ENCODE assay signal across 14 cellular contexts in the genomic region with DNA sequence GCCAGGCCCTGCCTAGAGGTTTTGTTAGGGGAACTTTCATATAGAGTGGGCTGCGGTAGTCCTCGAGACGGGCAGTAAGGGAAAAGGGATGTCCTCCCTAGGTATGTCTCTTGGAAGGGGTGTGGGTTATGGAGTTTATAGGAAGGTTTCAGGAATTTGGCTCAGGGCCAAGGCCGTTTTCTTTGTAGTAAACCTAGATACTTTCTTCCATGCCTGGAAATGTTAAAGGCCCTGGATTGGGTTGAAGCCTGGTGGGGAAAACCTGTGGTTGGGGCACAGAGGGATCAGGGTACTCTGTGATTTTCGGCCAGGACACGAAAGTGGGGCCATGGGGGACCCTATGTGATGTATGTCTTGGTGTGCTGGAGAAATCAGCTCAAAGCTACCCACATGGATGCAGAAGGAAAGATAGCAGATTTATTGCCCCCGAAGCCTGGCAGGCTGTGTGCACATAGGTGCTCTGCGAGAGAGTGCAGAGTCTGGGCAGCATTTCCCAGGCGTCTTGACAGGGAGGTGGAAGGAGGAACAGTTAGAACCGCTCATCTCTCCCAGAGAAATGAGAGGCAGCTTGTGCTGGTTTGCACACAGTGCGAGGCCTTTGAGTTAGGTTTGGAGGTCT. TPM values are rescaled to one million over a fixed set of nuclear protein-coding genes. Genes with fewer than 3 reads are reported as not detected.
DNase-seq lines count a peak whose midpoint lies in the region; ATAC-seq and TF ChIP-seq lines count a peak whose summit lies in the region.
"Had no signal": no experiment of that assay in that cellular context is flagged by ENCODE, and none has a peak within 500 bp of the region (broad histone marks: within the 10 kb centered on the region; RNA-seq: fewer than 3 reads in every experiment).

No MANE protein-coding gene starts in this region.

- H3K27ac ChIP-seq in SJCRH30, result no peak overlapping the region
- H3K27ac ChIP-seq: esophagus squamous epithelium, HL-60 had no signal

- intact Hi-C loops in activated T-helper 1 cell treated with anti-CD3 and anti-CD28 coated beads, Interleukin-12 subunit alpha, Interleukin-12 subunit beta, Interleukin-2, Interleukin-4 antibody, amounts not matched to agents 30 ng/mL and 10 ng/mL and 1 ng/mL, durations not matched to agents 14 hours and 24 hours and 36 hours (cut with micrococcal nuclease), result loop anchor here (10.0 kb wide), 1 partner anchor 538 kb away; no protein-coding TSS in a partner anchor
- intact Hi-C loops in natural killer cell (cut with micrococcal nuclease), result loop anchor here (5.0 kb wide), 1 partner anchor 175 kb away; a partner anchor contains a TSS

- no peak for ATAC-seq in natural killer cell

- peaks cover 19% of the 10 kb centered on the region for H3K4me1 Mint-ChIP-seq in T-helper 2 cell treated with Interferon-gamma antibody and Interleukin-4, amounts not matched to agents 5 μg/mL and 100 μg/mL, for 36 hours (ENCODE audit: low read depth)
- peaks cover 25% of the 10 kb centered on the region for H3K4me1 Mint-ChIP-seq in activated T-helper 1 cell treated with anti-CD3 and anti-CD28 coated beads, Interleukin-12 subunit alpha, Interleukin-12 subunit beta, Interleukin-2, Interleukin-4 antibody, amounts not matched to agents 30 ng/mL and 10 ng/mL and 1 ng/mL, durations not matched to agents 14 hours and 24 hours and 36 hours (ENCODE audit: low read depth)
- H3K4me1 Mint-ChIP-seq in natural killer cell, result peaks cover 43 to 58% of the 10 kb centered on the region in 2 donors

- no peaks in the 10 kb centered on the region for H3K9me3 ChIP-seq in SJCRH30 (replicated peaks)
- H3K9me3 ChIP-seq: esophagus squamous epithelium, MG63 had no signal

- no peaks in the 10 kb centered on the region for H3K27me3 Mint-ChIP-seq in T-helper 2 cell treated with Interferon-gamma antibody and Interleukin-4, amounts not matched to agents 5 μg/mL and 100 μg/mL, for 36 hours (ENCODE audit: low read depth)
- H3K27me3 Mint-ChIP-seq in activated T-helper 1 cell treated with anti-CD3 and anti-CD28 coated beads, Interleukin-12 subunit alpha, Interleukin-12 subunit beta, Interleukin-2, Interleukin-4 antibody, amounts not matched to agents 30 ng/mL and 10 ng/mL and 1 ng/mL, durations not matched to agents 14 hours and 24 hours and 36 hours (ENCODE audit: insufficient read depth), result no peaks in the 10 kb centered on the region
- H3K27me3 Mint-ChIP-seq in natural killer cell (ENCODE audit: low read depth in 2 of 2), result no peaks in the 10 kb centered on the region

- H3K4me3 ChIP-seq in H7 (ENCODE audit: insufficient read depth, low read depth, low read length) (no peak overlapping the region), SJCRH30 (no peak overlapping the region)

- H3K9me3 Mint-ChIP-seq in T-helper 2 cell treated with Interferon-gamma antibody and Interleukin-4, amounts not matched to agents 5 μg/mL and 100 μg/mL, for 36 hours, result no peaks in the 10 kb centered on the region
- H3K9me3 Mint-ChIP-seq in activated T-helper 1 cell treated with anti-CD3 and anti-CD28 coated beads, Interleukin-12 subunit alpha, Interleukin-12 subunit beta, Interleukin-2, Interleukin-4 antibody, amounts not matched to agents 30 ng/mL and 10 ng/mL and 1 ng/mL, durations not matched to agents 14 hours and 24 hours and 36 hours, result no peaks in the 10 kb centered on the region
- no peaks in the 10 kb centered on the region for H3K9me3 Mint-ChIP-seq in natural killer cell

- H3K36me3 Mint-ChIP-seq in T-helper 2 cell treated with Interferon-gamma antibody and Interleukin-4, amounts not matched to agents 5 μg/mL and 100 μg/mL, for 36 hours (ENCODE audit: low read depth), result no peaks in the 10 kb centered on the region
- peaks cover 16% of the 10 kb centered on the region for H3K36me3 Mint-ChIP-seq in activated T-helper 1 cell treated with anti-CD3 and anti-CD28 coated beads, Interleukin-12 subunit alpha, Interleukin-12 subunit beta, Interleukin-2, Interleukin-4 antibody, amounts not matched to agents 30 ng/mL and 10 ng/mL and 1 ng/mL, durations not matched to agents 14 hours and 24 hours and 36 hours (ENCODE audit: low read depth)
- no peaks in the 10 kb centered on the region for H3K36me3 Mint-ChIP-seq in natural killer cell

- H3K27me3 ChIP-seq in H7 (ENCODE audit: control insufficient read depth, insufficient read depth, low read length) (no peaks in the 10 kb centered on the region), SJCRH30 (no peaks in the 10 kb centered on the region)
- H3K27me3 ChIP-seq: esophagus squamous epithelium, MG63 had no signal

- peak overlapping the region; percentile 94 for H3K4me3 Mint-ChIP-seq in T-helper 2 cell treated with Interferon-gamma antibody and Interleukin-4, amounts not matched to agents 5 μg/mL and 100 μg/mL, for 36 hours
- peak overlapping the region; percentile 49 for H3K4me3 Mint-ChIP-seq in activated T-helper 1 cell treated with anti-CD3 and anti-CD28 coated beads, Interleukin-12 subunit alpha, Interleukin-12 subunit beta, Interleukin-2, Interleukin-4 antibody, amounts not matched to agents 30 ng/mL and 10 ng/mL and 1 ng/mL, durations not matched to agents 14 hours and 24 hours and 36 hours
- H3K4me3 Mint-ChIP-seq in natural killer cell, result peak overlapping the region; percentile 96

- no peak overlapping the region for H3K27ac Mint-ChIP-seq in T-helper 2 cell treated with Interferon-gamma antibody and Interleukin-4, amounts not matched to agents 5 μg/mL and 100 μg/mL, for 36 hours
- H3K27ac Mint-ChIP-seq in activated T-helper 1 cell treated with anti-CD3 and anti-CD28 coated beads, Interleukin-12 subunit alpha, Interleukin-12 subunit beta, Interleukin-2, Interleukin-4 antibody, amounts not matched to agents 30 ng/mL and 10 ng/mL and 1 ng/mL, durations not matched to agents 14 hours and 24 hours and 36 hours, result no peak overlapping the region
- H3K27ac Mint-ChIP-seq in natural killer cell, result peak overlapping the region in 1 of 2 donors; percentile 87

- H3K36me3 ChIP-seq in H7 (replicated peaks; ENCODE audit: control insufficient read depth, insufficient read depth, low read length) (peaks cover 7% of the 10 kb centered on the region), SJCRH30 (peaks cover 17% of the 10 kb centered on the region; the same call in 1 of the 2 replicates)

- H3K4me1 ChIP-seq in SJCRH30, result no peaks in the 10 kb centered on the region

- TF ChIP-seq CTCF in natural killer cell (IDR thresholded peaks at IDR 0.05), result no peak

- no peak for DNase-seq in T-helper 2 cell treated with Interferon-gamma antibody and Interleukin-4, amounts not matched to agents 5 μg/mL and 100 μg/mL, for 36 hours (ENCODE audit: low spot score)
- DNase-seq in T-helper 2 cell (no peak), H7 (peak; percentile 14), natural killer cell (no peak), SJCRH30 (no peak), T1000 (lab: John Stamatoyannopoulos, UW) (no peak)
- DNase-seq in activated T-helper 1 cell treated with anti-CD3 and anti-CD28 coated beads, Interleukin-12 subunit alpha, Interleukin-12 subunit beta, Interleukin-2, Interleukin-4 antibody, amounts not matched to agents 30 ng/mL and 10 ng/mL and 1 ng/mL, durations not matched to agents 14 hours and 24 hours and 36 hours (ENCODE audit: low spot score), result no peak
- no peak for DNase-seq in central memory CD4-positive, alpha-beta T cell
- DNase-seq: activated gamma-delta T cell treated with Interleukin-2 at 50 U/mL for 16 hours; esophagus squamous epithelium; MG63; NCI-H226; stimulated activated CD8-positive, alpha-beta memory T cell treated with anti-CD3 and anti-CD28 coated beads, Interleukin-4, amount 100 ng/mL, for 48 hours had no signal

RNA-seq across cellular contexts. Expression of a gene that starts 1.7 kb away (rescaled TPM):
- total RNA-seq in H7 (2014; rRNA removed; shearing (Covaris generic)), result 122 and 123 TPM in 2 replicates
- 32.2 and 33.7 TPM in 2 replicates for total RNA-seq in activated T-helper 1 cell treated with anti-CD3 and anti-CD28 coated beads, Interleukin-12 subunit alpha, Interleukin-12 subunit beta, Interleukin-2, Interleukin-4 antibody, amounts not matched to agents 30 ng/mL and 10 ng/mL and 1 ng/mL, durations not matched to agents 14 hours and 24 hours and 36 hours
- 10 to 100 TPM; 19.0 to 24.2 (median 23.1) TPM for total RNA-seq in natural killer cell
- total RNA-seq in SJCRH30 (2014; rRNA removed; shearing (Covaris generic)), result 37.8 and 40.0 TPM in 2 replicates

RNA-seq across cellular contexts. Expression of a gene that starts 1.8 kb away (rescaled TPM):
- 45.3 and 54.4 TPM in 2 replicates for total RNA-seq in H7 (2014; rRNA removed; shearing (Covaris generic))
- 33.9 and 37.5 TPM in 2 replicates for total RNA-seq in activated T-helper 1 cell treated with anti-CD3 and anti-CD28 coated beads, Interleukin-12 subunit alpha, Interleukin-12 subunit beta, Interleukin-2, Interleukin-4 antibody, amounts not matched to agents 30 ng/mL and 10 ng/mL and 1 ng/mL, durations not matched to agents 14 hours and 24 hours and 36 hours
- 10 to 100 TPM in 2 of 3 donors, 1 to 10 TPM in 1; 8.8 to 12.4 (median 12.3) TPM for total RNA-seq in natural killer cell
- total RNA-seq in SJCRH30 (2014; rRNA removed; shearing (Covaris generic)), result 23.4 and 23.8 TPM in 2 replicates
